ENCODE assay signal across 8 cellular contexts in genomic region chr5:41925555-41925946, GRCh38. TPM values are rescaled to one million over a fixed set of nuclear protein-coding genes. Genes with fewer than 3 reads are reported as not detected.
DNase-seq lines count a peak whose midpoint lies in the region; ATAC-seq, FAIRE-seq and TF ChIP-seq lines count a peak whose summit lies in the region.

No MANE protein-coding gene starts in this region.

- H3K4me3 Mint-ChIP-seq in CD4-positive, alpha-beta T cell = peak overlapping the region; percentile 87

- H3K4me2 ChIP-seq in endothelial cell of umbilical vein (ENCODE audit: insufficient read depth, low read length) = peak overlapping the region; percentile 81

- H3K36me3 Mint-ChIP-seq in CD4-positive, alpha-beta T cell (ENCODE audit: low read depth) = peaks cover 33% of the 10 kb centered on the region

- no peak for TF ChIP-seq CTCF in CD4-positive, alpha-beta T cell (IDR thresholded peaks at IDR 0.05)
- TF ChIP-seq CTCF in HL-60 (IDR thresholded peaks at IDR 0.05; ENCODE audit: insufficient read depth, low read length) (no peak), endothelial cell of umbilical vein (IDR thresholded peaks at IDR 0.05; ENCODE audit: extremely low read depth in 1 of 2, insufficient read depth in 1 of 2, low read depth in 1 of 2, low read length in 2 of 2) (no peak)

- FAIRE-seq in endothelial cell of umbilical vein (lab: Jason Lieb, UNC) = peak; percentile 28

- CTCF ChIA-PET in CD4-positive, alpha-beta T cell (lab: Charles Lee) = interaction anchor here (0.7 to 2.6 kb wide), 14 partner anchors 9 to 1558 kb away, joined by 3 to 22 read pairs (median 4); partner anchors contain the start of genes OXCT1, RIMOC1 and TMEM267
- CTCF ChIA-PET in endothelial cell of umbilical vein (lab: Charles Lee) = interaction anchor here (0.7 to 1.7 kb wide), 9 partner anchors 9 to 964 kb away, joined by 3 to 7 read pairs (median 3); partner anchors contain the start of genes GHR and RIMOC1

- H3K27ac Mint-ChIP-seq in CD4-positive, alpha-beta T cell = peak overlapping the region; percentile 93

- H3K9me3 ChIP-seq in CD4-positive, alpha-beta T cell (ENCODE audit: control insufficient read depth, low read length) = no peaks in the 10 kb centered on the region
- H3K9me3 ChIP-seq in endothelial cell of umbilical vein (replicated peaks; ENCODE audit: control insufficient read depth, insufficient read depth, low read length) = no peaks in the 10 kb centered on the region
- no peaks in the 10 kb centered on the region for H3K9me3 ChIP-seq in mononuclear cell (ENCODE audit: low read depth, low read length)
- H3K9me3 ChIP-seq in thymus (ENCODE audit: control insufficient read depth) = no peaks in the 10 kb centered on the region

- dilution Hi-C loops in endothelial cell of umbilical vein (cut with MboI; ENCODE audit: extremely low pct_ligation_motif_present, low sequenced_read_pairs) = no loop called here

- ATAC-seq in CD4-positive, alpha-beta T cell (ENCODE audit: poor library complexity) = peak; percentile 10
- peak; percentile 29 for ATAC-seq in GM19351 (IDR thresholded peaks at IDR 0.05; ENCODE audit: unreplicated experiment)
- ATAC-seq in HG02588 (IDR thresholded peaks at IDR 0.05; ENCODE audit: unreplicated experiment) = no peak

- TF ChIP-seq POLR2A in endothelial cell of umbilical vein (IDR thresholded peaks at IDR 0.05; ENCODE audit: low read depth, low read length) = no peak

- H3K4me3 ChIP-seq in HL-60 (replicated peaks; ENCODE audit: insufficient read depth, low read length) (peak overlapping the region; percentile 65), endothelial cell of umbilical vein (replicated peaks in 1 of 3; ENCODE audit: insufficient read depth in 1 of 3, low read depth in 1 of 3, low read length in 3 of 3) (peak overlapping the region; percentile 27 to 77 (median 66)), mononuclear cell (ENCODE audit: low read length) (peak overlapping the region; percentile 74), thymus (ENCODE audit: low read length) (peak overlapping the region; percentile 93)

- POLR2A ChIA-PET in CD4-positive, alpha-beta T cell (lab: Charles Lee) = interaction anchor here (0.9 to 3.9 kb wide), 20 partner anchors 9 to 1558 kb away, joined by 3 to 103 read pairs (median 4); partner anchors contain the start of genes HMGCS1, OXCT1, RIMOC1 and TMEM267
- POLR2A ChIA-PET in endothelial cell of umbilical vein (lab: Charles Lee) = interaction anchor here (1.8 kb wide), 1 partner anchor 21 kb away, joined by 4 read pairs; the partner anchor contains the start of gene RIMOC1

- H3K27me3 ChIP-seq in CD4-positive, alpha-beta T cell (ENCODE audit: control insufficient read depth, insufficient read depth, low read length) = no peaks in the 10 kb centered on the region
- H3K27me3 ChIP-seq in HL-60 (ENCODE audit: insufficient read depth, poor library complexity, severe bottlenecking) (no peaks in the 10 kb centered on the region), endothelial cell of umbilical vein (ENCODE audit: control insufficient read depth in 2 of 2, insufficient read depth in 2 of 2, low read length in 2 of 2) (no peaks in the 10 kb centered on the region), mononuclear cell (ENCODE audit: insufficient read depth, low read length) (no peaks in the 10 kb centered on the region), thymus (ENCODE audit: control insufficient read depth, insufficient read depth) (no peaks in the 10 kb centered on the region)

- peaks cover 22% of the 10 kb centered on the region for H3K4me1 ChIP-seq in endothelial cell of umbilical vein (ENCODE audit: control insufficient read depth, extremely low read depth, insufficient read depth, low read length)
- peaks cover 12% of the 10 kb centered on the region for H3K4me1 ChIP-seq in mononuclear cell (ENCODE audit: insufficient read depth, low read length)
- peaks cover 5% of the 10 kb centered on the region for H3K4me1 ChIP-seq in thymus (ENCODE audit: control insufficient read depth, insufficient read depth, low read length)

- H3K9ac ChIP-seq in endothelial cell of umbilical vein (replicated peaks; ENCODE audit: extremely low read depth, insufficient read depth, low read length) = peak overlapping the region; percentile 92

- DNase-seq in CD4-positive, alpha-beta T cell = peak in 2 of 10 experiments; percentile 2 to 8
- DNase-seq in HL-60 (ENCODE audit: low read depth in 1 of 2, low spot score in 1 of 2) (peak in 1 of 2 experiments; percentile 30), UCSD-AML1 (lab: John Stamatoyannopoulos, UW; ENCODE audit: unreplicated experiment) (peak; percentile 63), endothelial cell of umbilical vein (ENCODE audit: low read depth, low spot score) (peak; percentile 75)

- intact Hi-C loops in CD4-positive, alpha-beta T cell (cut with DNase I, micrococcal nuclease) = loop anchor here (1.0 to 5.0 kb wide), 6 partner anchors 21 to 1088 kb away; partner anchors contain the start of genes OXCT1 (in 1 of the 2), RIMOC1 (in 1 of the 2) and RPL37 (in 1 of the 2)
- intact Hi-C loops in endothelial cell of umbilical vein (cut with micrococcal nuclease) = loop anchor here (1.0 to 10.0 kb wide), 6 partner anchors 21 to 1559 kb away; partner anchors contain the start of genes OXCT1, RIMOC1, TMEM267 and ZNF131

- H2AFZ ChIP-seq in endothelial cell of umbilical vein (ENCODE audit: low read depth, low read length) = peak overlapping the region; percentile 83

- H3K9me1 ChIP-seq in endothelial cell of umbilical vein (replicated peaks; ENCODE audit: control insufficient read depth, extremely low read depth, insufficient read depth, low read length) = no peaks in the 10 kb centered on the region

- H3K27ac ChIP-seq in CD4-positive, alpha-beta T cell (ENCODE audit: low read depth, low read length) = peak overlapping the region; percentile 93
- H3K27ac ChIP-seq in HL-60 (replicated peaks) = peak overlapping the region; percentile 92
- peak overlapping the region; percentile 92 for H3K27ac ChIP-seq in endothelial cell of umbilical vein (ENCODE audit: insufficient read depth, low read depth, low read length)
- H3K27ac ChIP-seq in thymus (ENCODE audit: low read depth) = peak overlapping the region; percentile 94

- no peaks in the 10 kb centered on the region for H3K27me3 Mint-ChIP-seq in CD4-positive, alpha-beta T cell

- H3K79me2 ChIP-seq in endothelial cell of umbilical vein (ENCODE audit: control insufficient read depth, insufficient read depth, low read length) = no peaks in the 10 kb centered on the region

- no peaks in the 10 kb centered on the region for H4K20me1 ChIP-seq in endothelial cell of umbilical vein (replicated peaks; ENCODE audit: control insufficient read depth, extremely low read depth, insufficient read depth, low read length)

- peaks cover 25% of the 10 kb centered on the region for H3K4me1 Mint-ChIP-seq in CD4-positive, alpha-beta T cell (ENCODE audit: low read depth)

- TSS peak; percentile 46 for BruUV-seq in endothelial cell of umbilical vein (replicated peaks; lab: Mats Ljungman, UMichigan)

- no peaks in the 10 kb centered on the region for H3K36me3 ChIP-seq in endothelial cell of umbilical vein (ENCODE audit: control insufficient read depth in 2 of 2, extremely low read depth in 1 of 2, insufficient read depth in 2 of 2, low read length in 2 of 2)
- H3K36me3 ChIP-seq in thymus (ENCODE audit: control insufficient read depth, insufficient read depth) = no peaks in the 10 kb centered on the region

- H3K9me3 Mint-ChIP-seq in CD4-positive, alpha-beta T cell = no peaks in the 10 kb centered on the region

- 1% methylated on average over 18 of the region's 18 CpGs for WGBS in thymus

TF ChIP-seq in endothelial cell of umbilical vein, 7 proteins besides CTCF, POLR2A, EP300 and RAD21 (continues in another document):
- no peak for TF ChIP-seq MAX (IDR thresholded peaks at IDR 0.05; ENCODE audit: insufficient read depth, insufficient read length)
- TF ChIP-seq GATA2 (IDR thresholded peaks at IDR 0.05; ENCODE audit: insufficient read depth, insufficient read length, low read depth, low read length) = peak; percentile 48

RNA-seq across cellular contexts. Expression of gene FBXO4, which starts 0.5 kb away (rescaled TPM):
- total RNA-seq in CD4-positive, alpha-beta T cell = 1 to 10 TPM; 7.0 to 8.1 TPM
- total RNA-seq in endothelial cell of umbilical vein = 7.0 and 7.7 TPM in 2 replicates
- polyA plus RNA-seq in endothelial cell of umbilical vein = 4.3 and 4.4 TPM in 2 replicates
- 4.8 and 5.0 TPM in 2 replicates for polyA plus RNA-seq in endothelial cell of umbilical vein (2011; cell fraction: cytosol; rRNA removed)
- polyA plus RNA-seq in endothelial cell of umbilical vein (2011; cell fraction: nucleus; rRNA removed) = 4.6 and 6.5 TPM in 2 replicates
- polyA plus RNA-seq in endothelial cell of umbilical vein (2012) = 4.5 and 4.9 TPM in 2 replicates
- polyA minus RNA-seq in endothelial cell of umbilical vein = 3.8 and 8.4 TPM in 2 replicates
- polyA minus RNA-seq in endothelial cell of umbilical vein (2011; cell fraction: cytosol; rRNA and poly(A)+ RNA removed) = 4.2 TPM
- 6.6 and 11.4 TPM in 2 replicates for polyA minus RNA-seq in endothelial cell of umbilical vein (2011; cell fraction: nucleus; rRNA and poly(A)+ RNA removed)
- total RNA-seq in mononuclear cell = 11.5 TPM
- polyA plus RNA-seq in thymus = 27.2 TPM

RNA-seq across cellular contexts. Expression of gene RIMOC1, which starts 21.4 kb away (rescaled TPM):
- 10 to 100 TPM in 1 of 2 experiments, 1 to 10 TPM in 1; 9.3 to 10.3 TPM for total RNA-seq in CD4-positive, alpha-beta T cell
- total RNA-seq in endothelial cell of umbilical vein = 27.4 and 32.0 TPM in 2 replicates
- 13.1 and 15.7 TPM in 2 replicates for polyA plus RNA-seq in endothelial cell of umbilical vein
- polyA plus RNA-seq in endothelial cell of umbilical vein (2011; cell fraction: cytosol; rRNA removed) = 9.7 and 10.7 TPM in 2 replicates
- 9.0 and 13.7 TPM in 2 replicates for polyA plus RNA-seq in endothelial cell of umbilical vein (2011; cell fraction: nucleus; rRNA removed)
- polyA plus RNA-seq in endothelial cell of umbilical vein (2012) = 6.8 and 9.2 TPM in 2 replicates
- polyA minus RNA-seq in endothelial cell of umbilical vein = 23.4 and 31.2 TPM in 2 replicates
- 26.5 TPM for polyA minus RNA-seq in endothelial cell of umbilical vein (2011; cell fraction: cytosol; rRNA and poly(A)+ RNA removed)
- 10.4 and 18.0 TPM in 2 replicates for polyA minus RNA-seq in endothelial cell of umbilical vein (2011; cell fraction: nucleus; rRNA and poly(A)+ RNA removed)
- 9.3 TPM for total RNA-seq in mononuclear cell
- polyA plus RNA-seq in thymus = 10.9 TPM

RNA-seq across cellular contexts. Expression of gene OXCT1, which starts 55.3 kb away (rescaled TPM):
- total RNA-seq in CD4-positive, alpha-beta T cell = 10 to 100 TPM; 14.7 to 15.3 TPM
- total RNA-seq in endothelial cell of umbilical vein (33.7 and 37.4 TPM in 2 replicates), mononuclear cell (15.0 TPM)
- polyA plus RNA-seq in endothelial cell of umbilical vein (10.3 and 12.8 TPM in 2 replicates), thymus (44.1 TPM)
- 18.7 and 20.7 TPM in 2 replicates for polyA plus RNA-seq in endothelial cell of umbilical vein (2011; cell fraction: cytosol; rRNA removed)
- 28.2 and 30.7 TPM in 2 replicates for polyA plus RNA-seq in endothelial cell of umbilical vein (2011; cell fraction: nucleus; rRNA removed)
- 39.1 and 44.9 TPM in 2 replicates for polyA plus RNA-seq in endothelial cell of umbilical vein (2012)
- 25.8 and 29.0 TPM in 2 replicates for polyA minus RNA-seq in endothelial cell of umbilical vein
- 28.5 TPM for polyA minus RNA-seq in endothelial cell of umbilical vein (2011; cell fraction: cytosol; rRNA and poly(A)+ RNA removed)
- 27.1 and 39.2 TPM in 2 replicates for polyA minus RNA-seq in endothelial cell of umbilical vein (2011; cell fraction: nucleus; rRNA and poly(A)+ RNA removed)
